In genomic region chr18:49062832-49063226, GRCh38 we compare ENCODE assay signal across 25 cellular contexts.
"Had no signal": no experiment of that assay in that cellular context is flagged by ENCODE, and none has a peak within 500 bp of the region (broad histone marks: within the 10 kb centered on the region; RNA-seq: fewer than 3 reads in every experiment).

No MANE protein-coding gene starts in this region.

- H3K4me1 ChIP-seq: ascending aorta, body of pancreas, SJSA1 had no signal

- H3K27ac Mint-ChIP-seq: activated CD4-positive, alpha-beta memory T cell treated with anti-CD3 and anti-CD28 coated beads, Interleukin-2, amount 10 ng/mL, durations not matched to agents 7 days and 5 days; activated CD4-positive, alpha-beta T cell treated with anti-CD3 and anti-CD28 coated beads for 36 hours; activated T-helper 2 cell treated with anti-CD3 and anti-CD28 coated beads, Interferon-gamma antibody, Interleukin-2, Interleukin-4, amounts not matched to agents 10 μg/mL and 5 μg/mL and 100 μg/mL, durations not matched to agents 14 hours and 24 hours and 36 hours; T-helper 1 cell treated with Interleukin-12 subunit alpha and Interleukin-12 subunit beta and Interleukin-4 antibody, amounts not matched to agents 30 μg/mL and 1 μg/mL, for 36 hours had no signal

- H3K27me3 Mint-ChIP-seq: activated CD4-positive, alpha-beta memory T cell treated with anti-CD3 and anti-CD28 coated beads, Interleukin-2, amount 10 ng/mL, durations not matched to agents 7 days and 5 days; activated CD4-positive, alpha-beta T cell treated with anti-CD3 and anti-CD28 coated beads for 36 hours; IgD-negative memory B cell had no signal

- H3K36me3 ChIP-seq: ascending aorta, SJSA1 had no signal

- DNase-seq: activated CD4-positive, alpha-beta memory T cell treated with anti-CD3 and anti-CD28 coated beads, Interleukin-2, amount 10 ng/mL, durations not matched to agents 7 days and 5 days; activated CD4-positive, alpha-beta T cell treated with anti-CD3 and anti-CD28 coated beads for 36 hours; activated CD4-positive, alpha-beta T cell treated with anti-CD3 and anti-CD28 coated beads, Interleukin-2, amount 50 U/mL, for 1 hour; activated CD4-positive, CD25-positive, alpha-beta regulatory T cell; activated gamma-delta T cell treated with Interleukin-2 at 50 U/mL for 16 hours; activated naive CD4-positive, alpha-beta T cell treated with anti-CD3 and anti-CD28 coated beads, Interleukin-2, amount 50 U/mL, for 16 hours; activated T-cell treated with anti-CD3 and anti-CD28 coated beads for 4 hours; activated T-cell treated with anti-CD3 and anti-CD28 coated beads, Interleukin-2, amount 50 U/mL, for 48 hours; amniotic stem cell; body of pancreas; KG1; NCI-H1092; NCI-H1417; NCI-H2029 treated with DMSO at 0.1 percent for 48 hours; NCI-H345; NCI-H510A; NCI-H526 treated with DMSO at 0.1 percent for 48 hours; NK-92 treated with Interleukin-12 subunit alpha and Interleukin-12 subunit beta, amount 100 ng/mL, for 24 hours; PC-3; SHP77 had no signal

- H3K4me1 Mint-ChIP-seq: activated CD4-positive, alpha-beta T cell treated with anti-CD3 and anti-CD28 coated beads for 36 hours; IgD-negative memory B cell had no signal

- H3K4me3 ChIP-seq: ascending aorta, body of pancreas, SJSA1 had no signal

- H3K4me3 Mint-ChIP-seq: activated CD4-positive, alpha-beta memory T cell treated with anti-CD3 and anti-CD28 coated beads, Interleukin-2, amount 10 ng/mL, durations not matched to agents 7 days and 5 days; activated CD4-positive, alpha-beta T cell treated with anti-CD3 and anti-CD28 coated beads for 36 hours; IgD-negative memory B cell; T-helper 1 cell treated with Interleukin-12 subunit alpha and Interleukin-12 subunit beta and Interleukin-4 antibody, amounts not matched to agents 30 μg/mL and 1 μg/mL, for 36 hours had no signal

- H3K9me3 Mint-ChIP-seq: activated CD4-positive, alpha-beta memory T cell treated with anti-CD3 and anti-CD28 coated beads, Interleukin-2, amount 10 ng/mL, durations not matched to agents 7 days and 5 days; T-helper 1 cell treated with Interleukin-12 subunit alpha and Interleukin-12 subunit beta and Interleukin-4 antibody, amounts not matched to agents 30 μg/mL and 1 μg/mL, for 36 hours had no signal

- H3K27ac ChIP-seq: ascending aorta, body of pancreas, SJSA1 had no signal

- H3K27me3 ChIP-seq: ascending aorta, body of pancreas, SJSA1 had no signal

- ATAC-seq: activated CD4-positive, alpha-beta T cell treated with anti-CD3 and anti-CD28 coated beads for 36 hours; body of pancreas; PC-3 had no signal

- H3K9me3 ChIP-seq: ascending aorta, body of pancreas, SJSA1 had no signal
